Comparison of ENCODE assay signal across 8 cellular contexts in the genomic region with DNA sequence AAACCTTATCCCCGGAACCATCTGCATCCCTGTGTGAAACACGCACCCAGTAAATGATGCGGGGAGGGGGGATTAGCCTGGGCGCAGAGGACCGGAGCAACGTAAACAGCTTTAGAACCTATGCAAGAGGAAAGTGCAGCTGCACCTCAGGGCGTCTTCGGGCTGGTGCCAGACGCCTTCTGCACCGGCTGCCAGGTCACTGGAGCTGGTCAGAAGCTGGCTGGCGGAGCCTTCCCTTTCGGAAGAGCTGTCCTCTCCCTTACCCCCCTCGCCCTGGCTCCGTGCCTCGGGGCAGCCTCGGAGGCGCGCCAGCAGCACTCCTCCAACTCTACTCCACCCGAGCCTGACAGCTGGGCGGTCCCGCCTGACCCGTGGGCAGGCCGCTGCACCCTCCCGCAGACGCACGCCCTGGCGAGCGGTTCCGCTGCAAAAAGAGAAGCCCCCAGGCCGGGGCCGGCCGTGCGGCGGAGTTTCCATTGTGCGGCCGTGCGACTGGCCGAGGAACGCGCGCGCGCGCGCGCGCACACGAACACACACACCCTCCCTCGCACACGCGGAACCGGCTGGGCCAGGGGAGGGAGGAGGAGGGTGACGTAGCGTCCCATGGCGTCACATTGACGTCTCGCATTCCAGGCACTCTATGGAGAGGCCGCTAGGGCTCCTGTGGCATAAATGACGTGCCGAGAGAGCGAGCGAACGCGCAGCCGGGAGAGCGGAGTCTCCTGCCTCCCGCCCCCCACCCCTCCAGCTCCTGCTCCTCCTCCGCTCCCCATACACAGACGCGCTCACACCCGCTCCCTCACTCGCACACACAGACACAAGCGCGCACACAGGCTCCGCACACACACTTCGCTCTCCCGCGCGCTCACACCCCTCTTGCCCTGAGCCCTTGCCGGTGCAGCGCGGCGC. TPM values are rescaled to one million over a fixed set of nuclear protein-coding genes. Genes with fewer than 3 reads are reported as not detected.
DNase-seq lines count a peak whose midpoint lies in the region; TF ChIP-seq lines count a peak whose summit lies in the region.

Gene NR4A3, plus strand, starts transcription at position 699 of the 909 bp plus-strand sequence. CDS start 6,158 bp downstream, outside the sequence.

- peak; percentile 20 to 46 for TF ChIP-seq CTCF in suprapubic skin (IDR thresholded peaks at IDR 0.05)

- CTCF ChIA-PET in HEK293T (lab: Yijun Ruan, JAX) = interaction anchor here (1.0 kb wide), 1 partner anchor 15 kb away, joined by 3 read pairs; no protein-coding TSS in a partner anchor
- CTCF ChIA-PET in activated naive CD4-positive, alpha-beta T cell treated with anti-CD3 and anti-CD28 coated beads, Interleukin-2, amount 10 ng/mL, durations not matched to agents 7 days and 5 days (lab: Charles Lee) = interaction anchor here (0.8 to 1.4 kb wide), 5 partner anchors 10 to 590 kb away, joined by 3 to 4 read pairs (median 3); no protein-coding TSS in a partner anchor

- no peaks in the 10 kb centered on the region for H3K9me3 Mint-ChIP-seq in activated naive CD4-positive, alpha-beta T cell treated with anti-CD3 and anti-CD28 coated beads, Interleukin-2, amount 10 ng/mL, durations not matched to agents 7 days and 5 days

- H3K36me3 Mint-ChIP-seq in activated naive CD4-positive, alpha-beta T cell treated with anti-CD3 and anti-CD28 coated beads, Interleukin-2, amount 10 ng/mL, durations not matched to agents 7 days and 5 days = no peaks in the 10 kb centered on the region

- peaks cover 50% of the 10 kb centered on the region for H3K4me1 ChIP-seq in suprapubic skin

- POLR2A ChIA-PET in HEK293T (lab: Yijun Ruan, JAX) = interaction anchor here (0.7 to 1.5 kb wide), 2 partner anchors 45 to 86 kb away, joined by 3 to 4 read pairs; no protein-coding TSS in a partner anchor

- H3K4me1 Mint-ChIP-seq in activated naive CD4-positive, alpha-beta T cell treated with anti-CD3 and anti-CD28 coated beads, Interleukin-2, amount 10 ng/mL, durations not matched to agents 7 days and 5 days = peaks cover 68% of the 10 kb centered on the region

- H3K36me3 ChIP-seq in suprapubic skin = no peaks in the 10 kb centered on the region

- under 1% methylated on average over 22 of the region's 83 CpGs for WGBS in suprapubic skin

- DNase-seq in GM03348 (ENCODE audit: low spot score) (peak; percentile 95), HEK293T (ENCODE audit: extremely low spot score) (peak; percentile 83), NAMALWA (ENCODE audit: low spot score) (peak; percentile 97), SK-N-DZ (ENCODE audit: low spot score) (peak; percentile 95), germinal center (ENCODE audit: low spot score) (peak; percentile 82), nucleus accumbens (lab: John Stamatoyannopoulos, UW) (peak; percentile 56 to 97 (median 90)), suprapubic skin (ENCODE audit: low spot score in 2 of 2) (peak; percentile 95 to 97)
- DNase-seq in activated naive CD4-positive, alpha-beta T cell treated with anti-CD3 and anti-CD28 coated beads, Interleukin-2, amount 10 ng/mL, durations not matched to agents 7 days and 5 days = peak; percentile 92

- peak within 1 kb of the TSS; percentile 92 for H3K4me3 Mint-ChIP-seq in activated naive CD4-positive, alpha-beta T cell treated with anti-CD3 and anti-CD28 coated beads, Interleukin-2, amount 10 ng/mL, durations not matched to agents 7 days and 5 days

- peaks cover 86% of the 10 kb centered on the region for H3K27me3 Mint-ChIP-seq in activated naive CD4-positive, alpha-beta T cell treated with anti-CD3 and anti-CD28 coated beads, Interleukin-2, amount 10 ng/mL, durations not matched to agents 7 days and 5 days

- H3K4me3 ChIP-seq in suprapubic skin = peak within 1 kb of the TSS; percentile 87

- H3K27ac ChIP-seq in suprapubic skin = peak within 1 kb of the TSS; percentile 98

- H3K27me3 ChIP-seq in suprapubic skin = peaks cover 26% of the 10 kb centered on the region

- TF ChIP-seq POLR2A in suprapubic skin (IDR thresholded peaks at IDR 0.05) = peak in 1 of 2 donors; percentile 86

- H3K27ac Mint-ChIP-seq in activated naive CD4-positive, alpha-beta T cell treated with anti-CD3 and anti-CD28 coated beads, Interleukin-2, amount 10 ng/mL, durations not matched to agents 7 days and 5 days = peak within 1 kb of the TSS; percentile 90

- TF ChIP-seq EP300 in suprapubic skin (IDR thresholded peaks at IDR 0.05) = peak; percentile 94

- H3K9me3 ChIP-seq in suprapubic skin = no peaks in the 10 kb centered on the region

TF ChIP-seq in HEK293T, 16 proteins besides CTCF, POLR2A, EP300 and RAD21:
- TF ChIP-seq FOXA1 (IDR thresholded peaks at IDR 0.05) (no peak), FOXM1 (IDR thresholded peaks at IDR 0.05; ENCODE audit: borderline replicate concordance) (no peak), SUZ12 (IDR thresholded peaks at IDR 0.05) (no peak), ARNT (IDR thresholded peaks at IDR 0.05) (no peak), CTBP1 (IDR thresholded peaks at IDR 0.05; ENCODE audit: borderline replicate concordance) (peak; percentile 40), L3MBTL2 (conservative IDR thresholded peaks at IDR 0.05) (peak; percentile 49; the same call in 1 of the 2 replicates), SP1 (IDR thresholded peaks at IDR 0.05) (no peak), TARDBP (IDR thresholded peaks at IDR 0.05) (0 out of 2 replicates have a peak, but pooled peaks have one; percentile 67), ELF4 (IDR thresholded peaks at IDR 0.05) (no peak; the same call in 1 of the 2 replicates)
- TF ChIP-seq, protein P1, sequence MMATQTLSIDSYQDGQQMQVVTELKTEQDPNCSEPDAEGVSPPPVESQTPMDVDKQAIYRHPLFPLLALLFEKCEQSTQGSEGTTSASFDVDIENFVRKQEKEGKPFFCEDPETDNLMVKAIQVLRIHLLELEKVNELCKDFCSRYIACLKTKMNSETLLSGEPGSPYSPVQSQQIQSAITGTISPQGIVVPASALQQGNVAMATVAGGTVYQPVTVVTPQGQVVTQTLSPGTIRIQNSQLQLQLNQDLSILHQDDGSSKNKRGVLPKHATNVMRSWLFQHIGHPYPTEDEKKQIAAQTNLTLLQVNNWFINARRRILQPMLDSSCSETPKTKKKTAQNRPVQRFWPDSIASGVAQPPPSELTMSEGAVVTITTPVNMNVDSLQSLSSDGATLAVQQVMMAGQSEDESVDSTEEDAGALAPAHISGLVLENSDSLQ (IDR thresholded peaks at IDR 0.05) = peak; percentile 69

RNA-seq across cellular contexts. Expression of gene NR4A3, which starts in this region (rescaled TPM):
- polyA plus RNA-seq in SK-N-DZ (2014; cell fraction: cytosol; rRNA removed) = 0.14 TPM in 1 of 2 replicates, not detected in the other
- not detected in 2 replicates for polyA plus RNA-seq in SK-N-DZ (2014; cell fraction: nucleus; rRNA removed)
- 1 to 10 TPM in 3 of 4 donors, under 1 TPM in 1; 0.64 to 5.9 (median 2.9) TPM for total RNA-seq in suprapubic skin

Comparison
In these comparisons a context has a peak if more than half of its experiments do, and no peak if none do; other contexts are left out.
1. Peak in every context shown above with its lines: DNase-seq, H3K4me3 ChIP-seq and H3K27ac ChIP-seq.